In genomic region chr11:533586-534196, GRCh38 we compare ENCODE assay signal across 12 cellular contexts. TPM values are rescaled to one million over a fixed set of nuclear protein-coding genes. Genes with fewer than 3 reads are reported as not detected.
DNase-seq lines count a peak whose midpoint lies in the region; ATAC-seq and TF ChIP-seq lines count a peak whose summit lies in the region.
"Had no signal": no experiment of that assay in that cellular context is flagged by ENCODE, and none has a peak within 500 bp of the region (broad histone marks: within the 10 kb centered on the region; RNA-seq: fewer than 3 reads in every experiment).

No MANE protein-coding gene starts in this region.

- peaks cover 21 to 23% of the 10 kb centered on the region in 2 experiments for H3K4me1 ChIP-seq in trophoblast cell (ENCODE audit: control insufficient read depth in 1 of 2, insufficient read depth in 2 of 2, low read length in 2 of 2)

- no peak overlapping the region for H3K18ac ChIP-seq in trophoblast cell (ENCODE audit: low read length)

- H3K79me2 ChIP-seq in trophoblast cell (ENCODE audit: control insufficient read depth, insufficient read depth, low read length, poor library complexity) = peaks cover 6% of the 10 kb centered on the region

- H3K4me3 ChIP-seq in LNCaP clone FGC (ENCODE audit: low read depth, low read length) (peak overlapping the region; percentile 89), dorsolateral prefrontal cortex (peak overlapping the region in 41 of 59 donors; percentile 67 to 92 (median 86)), trophoblast cell (ENCODE audit: low read depth, low read length) (peak overlapping the region; percentile 39)

- peak overlapping the region; percentile 76 for H3K4me2 ChIP-seq in trophoblast cell (ENCODE audit: low read length)

- ATAC-seq in HG02571 (IDR thresholded peaks at IDR 0.05; ENCODE audit: unreplicated experiment) (no peak), GM21526 (IDR thresholded peaks at IDR 0.05; ENCODE audit: low FRiP score, unreplicated experiment) (no peak)
- ATAC-seq: gastroesophageal sphincter; natural killer cell treated with Interleukin-12 subunit alpha and Interleukin-12 subunit beta and Interleukin-15 and Interleukin-18, amount 100 ng/mL, for 72 hours had no signal

- H3K4ac ChIP-seq in trophoblast cell (ENCODE audit: low read depth, low read length) = no peak overlapping the region

- DNase-seq in Calu3 (no peak), LNCaP clone FGC (ENCODE audit: low read depth) (no peak), dorsolateral prefrontal cortex (no peak), trophoblast cell (no peak), DMS79 treated with DMSO at 0.1 percent for 48 hours (lab: John Stamatoyannopoulos, UW) (no peak)
- DNase-seq in central memory CD4-positive, alpha-beta T cell = no peak

- H3K14ac ChIP-seq in trophoblast cell (ENCODE audit: low read length) = no peak overlapping the region

- H3K4me1 Mint-ChIP-seq in Calu3 (ENCODE audit: low read depth, unreplicated experiment) = peaks cover 7% of the 10 kb centered on the region

- no peak overlapping the region for H3K9ac ChIP-seq in trophoblast cell (ENCODE audit: low read length)

- no peak overlapping the region for H2BK120ac ChIP-seq in trophoblast cell (ENCODE audit: insufficient read depth, low read length, poor library complexity)

- no peak overlapping the region for H2AK5ac ChIP-seq in trophoblast cell (ENCODE audit: low read length)

- peak overlapping the region; percentile 90 for H3K4me3 Mint-ChIP-seq in Calu3 (ENCODE audit: low read depth, unreplicated experiment)

- H3K79me1 ChIP-seq in trophoblast cell (ENCODE audit: low read length) = peaks cover 15% of the 10 kb centered on the region

- no peak overlapping the region for H2BK12ac ChIP-seq in trophoblast cell (ENCODE audit: low read length)

- H3K9me3 ChIP-seq in trophoblast cell (ENCODE audit: insufficient read depth, low read depth, low read length) = peaks cover 3% of the 10 kb centered on the region
- H3K9me3 ChIP-seq: adrenal gland, gastroesophageal sphincter had no signal

- no peaks in the 10 kb centered on the region for H3K9me3 Mint-ChIP-seq in Calu3 (ENCODE audit: low read depth, unreplicated experiment)
- H3K9me3 Mint-ChIP-seq: natural killer cell treated with Interleukin-12 subunit alpha and Interleukin-12 subunit beta and Interleukin-15 and Interleukin-18, amount 100 ng/mL, for 72 hours; T-helper 1 cell treated with Interleukin-12 subunit alpha and Interleukin-12 subunit beta and Interleukin-4 antibody, amounts not matched to agents 30 μg/mL and 1 μg/mL, for 36 hours had no signal

- peak overlapping the region in 14 of 59 donors; percentile 36 to 93 (median 74) for H3K27ac ChIP-seq in dorsolateral prefrontal cortex
- H3K27ac ChIP-seq in trophoblast cell (ENCODE audit: low read depth, low read length) = no peak overlapping the region
- H3K27ac ChIP-seq: adrenal gland had no signal

- H3K27ac Mint-ChIP-seq in Calu3 (ENCODE audit: unreplicated experiment) = no peak overlapping the region
- H3K27ac Mint-ChIP-seq: natural killer cell treated with Interleukin-12 subunit alpha and Interleukin-12 subunit beta and Interleukin-15 and Interleukin-18, amount 100 ng/mL, for 72 hours; T-helper 1 cell treated with Interleukin-12 subunit alpha and Interleukin-12 subunit beta and Interleukin-4 antibody, amounts not matched to agents 30 μg/mL and 1 μg/mL, for 36 hours had no signal

- BruUV-seq in Calu3 (replicated peaks; lab: Mats Ljungman, UMichigan) = TSS peak; percentile 54

- H3K27me3 ChIP-seq in dorsolateral prefrontal cortex (peaks cover 0 to 10% (median 0%) of the 10 kb centered on the region in 45 donors), trophoblast cell (ENCODE audit: insufficient read depth, low read length) (peaks cover 12% of the 10 kb centered on the region)
- H3K27me3 ChIP-seq: adrenal gland had no signal

- H3K27me3 Mint-ChIP-seq in Calu3 (ENCODE audit: unreplicated experiment) = no peaks in the 10 kb centered on the region
- H3K27me3 Mint-ChIP-seq: natural killer cell treated with Interleukin-12 subunit alpha and Interleukin-12 subunit beta and Interleukin-15 and Interleukin-18, amount 100 ng/mL, for 72 hours had no signal

- intact Hi-C loops in Calu3 (cut with micrococcal nuclease; ENCODE audit: unreplicated experiment) = no loop called here
- intact Hi-C loops in dorsolateral prefrontal cortex (cut with DNase I) = loop anchor here in 1 of 2 donors (2.0 kb wide), 1 partner anchor 15 kb away; no protein-coding TSS in a partner anchor

- H4K12ac ChIP-seq in trophoblast cell (ENCODE audit: low read depth, low read length) = no peak overlapping the region

- no peak overlapping the region for H2AFZ ChIP-seq in trophoblast cell (ENCODE audit: insufficient read depth, low read length, poor library complexity)

- no peak overlapping the region for H2BK5ac ChIP-seq in trophoblast cell (ENCODE audit: low read depth, low read length, poor library complexity)

- no peak for TF ChIP-seq CTCF in Calu3 (IDR thresholded peaks at IDR 0.05; ENCODE audit: unreplicated experiment)
- no peak for TF ChIP-seq CTCF in LNCaP clone FGC (IDR thresholded peaks at IDR 0.05; ENCODE audit: control insufficient read depth, extremely low read depth, insufficient read depth)
- TF ChIP-seq CTCF in dorsolateral prefrontal cortex (IDR thresholded peaks at IDR 0.05 in 54 of 56, conservative IDR thresholded peaks at IDR 0.05 in 2 of 56; ENCODE audit: low read depth in 1 of 56, partially characterized antibody in 56 of 56) = no peak

- H3K36me3 ChIP-seq in trophoblast cell (ENCODE audit: control insufficient read depth in 1 of 2, insufficient read depth in 2 of 2, low read length in 2 of 2) = peaks cover 31 to 37% of the 10 kb centered on the region in 2 experiments

- no peak overlapping the region for H4K91ac ChIP-seq in trophoblast cell (ENCODE audit: low read depth, low read length)

- CTCF ChIA-PET in Calu3 (lab: Charles Lee) = interaction anchor here (0.6 kb wide), 1 partner anchor 15 kb away, joined by 3 read pairs; no protein-coding TSS in a partner anchor

- H3K23ac ChIP-seq in trophoblast cell (ENCODE audit: low read length) = no peak overlapping the region

- no peak overlapping the region for H4K8ac ChIP-seq in trophoblast cell (ENCODE audit: low read depth, low read length)

- WGBS in trophoblast cell (ENCODE audit: extremely low coverage, insufficient coverage, insufficient read length) = no CpG with 5 or more reads among the region's 25 CpGs

- H3K36me3 Mint-ChIP-seq in Calu3 (ENCODE audit: insufficient read depth, unreplicated experiment) = peaks cover 56% of the 10 kb centered on the region
- H3K36me3 Mint-ChIP-seq: natural killer cell treated with Interleukin-12 subunit alpha and Interleukin-12 subunit beta and Interleukin-15 and Interleukin-18, amount 100 ng/mL, for 72 hours had no signal

RNA-seq across cellular contexts. Expression of gene HRAS, which starts 1.7 kb away (rescaled TPM):
- total RNA-seq in Calu3 (2022) = 42.1 and 47.9 TPM in 2 replicates
- 100 to 1,000 TPM in 19 of 120 experiments, 10 to 100 TPM in 101; 50.7 to 122 (median 86.8) TPM for total RNA-seq in dorsolateral prefrontal cortex
- 39.2 and 40.8 TPM in 2 replicates for polyA plus RNA-seq in trophoblast cell (2013)

RNA-seq across cellular contexts. Expression of gene LRRC56, which starts 3.6 kb away (rescaled TPM):
- total RNA-seq in Calu3 (2022) = 2.2 and 2.6 TPM in 2 replicates
- total RNA-seq in dorsolateral prefrontal cortex = 1 to 10 TPM; 1.5 to 6.7 (median 3.8) TPM
- 0.22 and 0.40 TPM in 2 replicates for polyA plus RNA-seq in trophoblast cell (2013)

RNA-seq across cellular contexts. Expression of gene RNH1, which starts 26.6 kb away (rescaled TPM):
- 103 and 107 TPM in 2 replicates for total RNA-seq in Calu3 (2022)
- 100 to 1,000 TPM in 68 of 120 experiments, 10 to 100 TPM in 52; 67.4 to 242 (median 102) TPM for total RNA-seq in dorsolateral prefrontal cortex
- 79.1 and 82.8 TPM in 2 replicates for polyA plus RNA-seq in trophoblast cell (2013)

RNA-seq across cellular contexts. Expression of gene LMNTD2, which starts 26.8 kb away (rescaled TPM):
- total RNA-seq in Calu3 (2022) (7.2 and 7.8 TPM in 2 replicates), dorsolateral prefrontal cortex (1 to 10 TPM in 17 of 120 experiments, under 1 TPM in 67, not detected in 36; 0.20 to 2.8 (median 0.70) TPM)
- polyA plus RNA-seq in trophoblast cell (2013) = 2.2 and 2.6 TPM in 2 replicates

RNA-seq across cellular contexts. Expression of gene RASSF7, which starts 27.1 kb away (rescaled TPM):
- 93.3 and 100 TPM in 2 replicates for total RNA-seq in Calu3 (2022)
- total RNA-seq in dorsolateral prefrontal cortex = 10 to 100 TPM in 34 of 120 experiments, 1 to 10 TPM in 86; 4.1 to 15.0 (median 8.8) TPM
- polyA plus RNA-seq in trophoblast cell (2013) = 41.3 and 45.5 TPM in 2 replicates

Comparison
In these comparisons a context has a peak if more than half of its experiments do, and no peak if none do; other contexts are left out.
1. H3K4me3 ChIP-seq: peak in every context shown above with its lines; median percentile 89 in LNCaP clone FGC; 86 in dorsolateral prefrontal cortex; 39 in trophoblast cell.